In genomic region chr10:84427903-84428650, GRCh38 we compare ENCODE assay signal across 1 cellular context.
TF ChIP-seq lines count a peak whose summit lies in the region.

No MANE protein-coding gene starts in this region.

TF ChIP-seq in HepG2, 621 proteins besides CTCF, POLR2A, EP300 and RAD21:
- peak; percentile 66 for TF ChIP-seq ZNF652 (CRISPR knock-in tag; IDR thresholded peaks at IDR 0.05; ENCODE audit: borderline replicate concordance, low read depth)
- TF ChIP-seq FOSL2 (CRISPR knock-in tag; IDR thresholded peaks at IDR 0.05) = peak; percentile 14; the same call in 1 of the 2 replicates
- no peak for TF ChIP-seq PHF8 (CRISPR knock-in tag; IDR thresholded peaks at IDR 0.05)
